Comparison of ENCODE assay signal across 16 cellular contexts in genomic region chr4:179292443-179292842, GRCh38.
"Had no signal": no experiment of that assay in that cellular context is flagged by ENCODE, and none has a peak within 500 bp of the region (broad histone marks: within the 10 kb centered on the region; RNA-seq: fewer than 3 reads in every experiment).

No MANE protein-coding gene starts in this region.

- ATAC-seq: activated T-cell treated with anti-CD3 and anti-CD28 coated beads, Interleukin-2, amount 50 U/mL, for 72 hours; lower lobe of right lung had no signal

- H3K9me3 ChIP-seq: esophagus squamous epithelium, lower lobe of right lung, sigmoid colon had no signal

- H3K27ac Mint-ChIP-seq: activated T-cell treated with anti-CD3 and anti-CD28 coated beads, Interleukin-2, amount 50 U/mL, for 72 hours had no signal

- H3K4me1 ChIP-seq: esophagus squamous epithelium, lower lobe of right lung, sigmoid colon, spleen had no signal

- H3K27me3 ChIP-seq: esophagus squamous epithelium, sigmoid colon, spleen had no signal

- H3K4me3 ChIP-seq: esophagus squamous epithelium, lower lobe of right lung, sigmoid colon, spleen had no signal

- DNase-seq: activated CD4-positive, alpha-beta T cell treated with anti-CD3 and anti-CD28 coated beads, Interleukin-2, amount 50 U/mL, for 4 hours; activated effector memory CD4-positive, alpha-beta T cell treated with anti-CD3 and anti-CD28 coated beads, Interleukin-2, amount 50 U/mL, for 16 hours; activated naive CD4-positive, alpha-beta T cell treated with anti-CD3 and anti-CD28 coated beads, Interleukin-2, amount 50 U/mL, for 16 hours; activated T-cell treated with anti-CD3 and anti-CD28 coated beads, Interleukin-2, amount 50 U/mL, for 72 hours; effector CD8-positive, alpha-beta T cell; esophagus squamous epithelium; hippocampal formation; lower lobe of right lung; occipital lobe; posterior cingulate gyrus; sigmoid colon; spleen; stimulated activated CD8-positive, alpha-beta memory T cell treated with anti-CD3 and anti-CD28 coated beads, Interleukin-4, amount 100 ng/mL, for 48 hours; stimulated activated naive CD4-positive, alpha-beta T cell; T-helper 2 cell; WERI-Rb-1 had no signal

- H3K4me3 Mint-ChIP-seq: activated T-cell treated with anti-CD3 and anti-CD28 coated beads, Interleukin-2, amount 50 U/mL, for 72 hours had no signal

- H3K36me3 ChIP-seq: esophagus squamous epithelium, lower lobe of right lung, sigmoid colon, spleen, WERI-Rb-1 had no signal
